In the genomic region with DNA sequence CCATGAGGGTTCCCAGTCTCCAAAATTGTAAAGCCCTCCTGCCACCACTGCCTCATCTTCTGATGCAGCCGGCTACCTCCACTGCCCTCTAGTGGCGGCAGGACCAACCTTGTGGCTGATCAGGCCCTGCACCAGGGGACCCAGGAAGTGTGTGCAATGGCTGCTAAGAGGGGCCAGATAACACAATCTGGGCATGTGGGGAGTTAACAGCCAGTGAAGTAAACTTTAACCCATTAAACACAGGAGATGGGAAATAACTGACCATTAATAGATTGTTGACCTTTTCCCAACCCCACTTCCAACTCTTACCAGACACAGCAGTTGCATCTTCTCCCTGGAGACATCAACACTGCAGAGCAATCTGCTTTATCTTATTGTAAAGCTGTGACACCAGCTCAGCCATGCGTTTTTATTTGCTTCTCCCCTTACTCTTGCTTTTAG, we compare ENCODE assay signal across 9 cellular contexts.
DNase-seq lines count a peak whose midpoint lies in the region; ATAC-seq and TF ChIP-seq lines count a peak whose summit lies in the region.
"Had no signal": no experiment of that assay in that cellular context is flagged by ENCODE, and none has a peak within 500 bp of the region (broad histone marks: within the 10 kb centered on the region; RNA-seq: fewer than 3 reads in every experiment).

No MANE protein-coding gene starts in this region.

- no peak overlapping the region for H3K4me2 ChIP-seq in mesenchymal stem cell (ENCODE audit: low read length, poor library complexity, severe bottlenecking)

- H3K79me1 ChIP-seq in mesenchymal stem cell (replicated peaks; ENCODE audit: low read length, poor library complexity, severe bottlenecking), result no peaks in the 10 kb centered on the region

- peak; percentile 79 for TF ChIP-seq CTCF in HFFc6 (IDR thresholded peaks at IDR 0.05)

- H2BK12ac ChIP-seq in mesenchymal stem cell (ENCODE audit: low read length in 2 of 2), result no peak overlapping the region

- H3K18ac ChIP-seq in mesenchymal stem cell (ENCODE audit: low read depth in 1 of 2, low read length in 2 of 2), result no peak overlapping the region

- H3K4me1 Mint-ChIP-seq in HFFc6 (ENCODE audit: low read depth), result no peaks in the 10 kb centered on the region
- no peaks in the 10 kb centered on the region for H3K4me1 Mint-ChIP-seq in stimulated activated naive CD8-positive, alpha-beta T cell treated with anti-CD3 and anti-CD28 coated beads, Interleukin-15, amount 100 ng/mL, for 72 hours

- no peak overlapping the region for H2BK5ac ChIP-seq in mesenchymal stem cell (ENCODE audit: low read depth, low read length, poor library complexity, severe bottlenecking)

- H2AFZ ChIP-seq in mesenchymal stem cell (ENCODE audit: low read depth, low read length), result no peak overlapping the region

- H3K4me3 ChIP-seq in MG63, result no peak overlapping the region
- H3K4me3 ChIP-seq in mesenchymal stem cell (ENCODE audit: insufficient read depth in 1 of 2, low read depth in 1 of 2, low read length in 2 of 2), result no peak overlapping the region

- no peak overlapping the region for H2BK120ac ChIP-seq in mesenchymal stem cell (ENCODE audit: low read depth, low read length)

- no peak overlapping the region for H3K9ac ChIP-seq in mesenchymal stem cell (ENCODE audit: low read length)

- no peak overlapping the region for H3K27ac Mint-ChIP-seq in HFFc6
- no peak overlapping the region for H3K27ac Mint-ChIP-seq in stimulated activated naive CD8-positive, alpha-beta T cell treated with anti-CD3 and anti-CD28 coated beads, Interleukin-15, amount 100 ng/mL, for 72 hours

- H3K27me3 Mint-ChIP-seq in HFFc6 (ENCODE audit: insufficient read depth), result no peaks in the 10 kb centered on the region
- H3K27me3 Mint-ChIP-seq in stimulated activated naive CD8-positive, alpha-beta T cell treated with anti-CD3 and anti-CD28 coated beads, Interleukin-15, amount 100 ng/mL, for 72 hours, result peaks cover 33% of the 10 kb centered on the region

- H3K36me3 ChIP-seq in MG63 (no peaks in the 10 kb centered on the region), mesenchymal stem cell (ENCODE audit: control insufficient read depth in 1 of 2, insufficient read depth in 2 of 2, low read depth in 1 of 2, low read length in 2 of 2) (no peaks in the 10 kb centered on the region)
- H3K36me3 ChIP-seq: neutrophil had no signal

- DNase-seq in SKM-1 treated with dmso at 0.1 percent for 144 hours (lab: John Stamatoyannopoulos, UW; ENCODE audit: unreplicated experiment), result peak; percentile 27
- no peak for DNase-seq in SKM-1 (lab: John Stamatoyannopoulos, UW; ENCODE audit: unreplicated experiment)
- peak; percentile 4 for DNase-seq in HFFc6
- peak; percentile 98 for DNase-seq in MG63
- peak; percentile 62 for DNase-seq in UCSD-AML1 (lab: John Stamatoyannopoulos, UW; ENCODE audit: unreplicated experiment)
- peak; percentile 42 for DNase-seq in cerebellar cortex (ENCODE audit: low spot score)
- DNase-seq in mesenchymal stem cell, result peak; percentile 39
- DNase-seq in stimulated activated naive CD8-positive, alpha-beta T cell treated with anti-CD3 and anti-CD28 coated beads, Interleukin-15, amount 100 ng/mL, for 72 hours, result peak; percentile 61 to 64

- H4K91ac ChIP-seq in mesenchymal stem cell (ENCODE audit: low read length), result no peak overlapping the region

- no peak overlapping the region for H3K14ac ChIP-seq in mesenchymal stem cell (ENCODE audit: low read length in 2 of 2)

- H3K9me3 Mint-ChIP-seq in HFFc6, result peaks cover 7% of the 10 kb centered on the region; the same call in 1 of the 2 replicates
- H3K9me3 Mint-ChIP-seq in stimulated activated naive CD8-positive, alpha-beta T cell treated with anti-CD3 and anti-CD28 coated beads, Interleukin-15, amount 100 ng/mL, for 72 hours, result no peaks in the 10 kb centered on the region

- no peak overlapping the region for H2BK15ac ChIP-seq in mesenchymal stem cell (ENCODE audit: low read depth, poor library complexity, severe bottlenecking)

- H3K27me3 ChIP-seq in MG63 (peaks cover 44% of the 10 kb centered on the region), mesenchymal stem cell (ENCODE audit: control insufficient read depth in 1 of 2, insufficient read depth in 1 of 2, low read length in 2 of 2) (peaks cover 0 to 3% of the 10 kb centered on the region in 2 experiments)
- H3K27me3 ChIP-seq: neutrophil had no signal

- no peak overlapping the region for H3K27ac ChIP-seq in mesenchymal stem cell (ENCODE audit: low read length, poor library complexity, severe bottlenecking)
- H3K27ac ChIP-seq: neutrophil had no signal

- no peaks in the 10 kb centered on the region for H3K36me3 Mint-ChIP-seq in HFFc6 (ENCODE audit: low read depth)

- peak; percentile 93 for ATAC-seq in stimulated activated naive CD8-positive, alpha-beta T cell treated with anti-CD3 and anti-CD28 coated beads, Interleukin-15, amount 100 ng/mL, for 72 hours

- WGBS in mesenchymal stem cell, result 12% methylated on average over 2 of the region's 3 CpGs

- no peak overlapping the region for H3K4ac ChIP-seq in mesenchymal stem cell (ENCODE audit: low read depth in 1 of 2, low read length in 2 of 2)

- no peak overlapping the region for H3K23ac ChIP-seq in mesenchymal stem cell (ENCODE audit: low read length in 2 of 2)

- no peak overlapping the region for H3K4me3 Mint-ChIP-seq in HFFc6
- no peak overlapping the region for H3K4me3 Mint-ChIP-seq in stimulated activated naive CD8-positive, alpha-beta T cell treated with anti-CD3 and anti-CD28 coated beads, Interleukin-15, amount 100 ng/mL, for 72 hours

- no peak overlapping the region for H2AK5ac ChIP-seq in mesenchymal stem cell (ENCODE audit: low read length, severe bottlenecking)

- H4K8ac ChIP-seq in mesenchymal stem cell (ENCODE audit: low read length), result no peak overlapping the region

- H3K9me3 ChIP-seq in MG63 (0 out of 2 replicates have a peak, but pooled peaks cover 3% of the 10 kb centered on the region), mesenchymal stem cell (ENCODE audit: control insufficient read depth, low read length) (no peaks in the 10 kb centered on the region)
- H3K9me3 ChIP-seq: neutrophil had no signal

- H3K4me1 ChIP-seq in mesenchymal stem cell (ENCODE audit: control insufficient read depth, insufficient read depth, low read depth, low read length), result no peaks in the 10 kb centered on the region
